ENCODE assay signal across 30 cellular contexts in the genomic region with DNA sequence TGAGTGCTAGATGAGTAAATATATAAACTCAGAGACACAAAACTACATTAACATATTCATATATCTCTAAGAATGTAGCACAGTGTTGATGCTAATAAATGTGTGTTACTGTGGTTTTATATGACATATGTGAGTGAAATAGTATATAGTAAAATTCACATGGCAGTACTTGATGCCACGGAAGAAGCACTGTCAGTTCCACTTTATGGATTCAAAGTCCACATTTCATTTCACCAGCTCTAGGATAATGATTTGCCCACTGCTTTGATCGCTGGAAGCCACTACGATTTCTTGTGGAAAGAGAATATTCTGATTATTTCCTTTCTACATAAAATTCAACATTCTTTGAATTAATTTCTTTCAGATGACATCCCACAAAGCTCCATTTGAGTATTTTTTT.
"Had no signal": no experiment of that assay in that cellular context is flagged by ENCODE, and none has a peak within 500 bp of the region (broad histone marks: within the 10 kb centered on the region; RNA-seq: fewer than 3 reads in every experiment).

No MANE protein-coding gene starts in this region.

- H3K4me3 ChIP-seq: adrenal gland, body of pancreas, colonic mucosa, esophagus squamous epithelium, gastroesophageal sphincter had no signal

- H3K4me1 ChIP-seq: adrenal gland, body of pancreas, colonic mucosa, esophagus squamous epithelium, gastroesophageal sphincter had no signal

- FAIRE-seq: endometrium, endothelial cell of umbilical vein had no signal

- ATAC-seq: activated CD4-positive, CD25-positive, alpha-beta regulatory T cell treated with anti-CD3 and anti-CD28 coated beads, Interleukin-2, amount 50 U/mL, for 24 hours; activated CD8-positive, alpha-beta T cell treated with anti-CD3 and anti-CD28 coated beads for 36 hours; activated naive CD8-positive, alpha-beta T cell treated with anti-CD3 and anti-CD28 coated beads, Interleukin-2, amount 50 U/mL, for 24 hours; activated T-cell treated with anti-CD3 and anti-CD28 coated beads, Interleukin-2, amount 50 U/mL, for 4 hours; activated T-helper 17 cell treated with anti-CD3 and anti-CD28 coated beads, Interleukin-2, amount 50 U/mL, for 72 hours; body of pancreas; gastroesophageal sphincter; T-helper 17 cell had no signal

- H3K36me3 ChIP-seq: adrenal gland, colonic mucosa, esophagus squamous epithelium, gastroesophageal sphincter, WERI-Rb-1 had no signal

- H3K9me3 ChIP-seq: adrenal gland, body of pancreas, colonic mucosa, esophagus squamous epithelium had no signal

- H3K27me3 ChIP-seq: adrenal gland, body of pancreas, colonic mucosa, esophagus squamous epithelium, gastroesophageal sphincter had no signal

- H3K27ac ChIP-seq: adrenal gland, body of pancreas, colonic mucosa, epithelial cell of prostate, esophagus squamous epithelium, gastroesophageal sphincter, WERI-Rb-1 had no signal

- DNase-seq: activated B cell treated with CpG ODN at 0.5 μM for 24 hours; activated CD4-positive, alpha-beta T cell treated with anti-CD3 and anti-CD28 coated beads for 48 hours; activated CD4-positive, alpha-beta T cell treated with anti-CD3 and anti-CD28 coated beads, Interleukin-2, amount 50 U/mL, for 1 hour; activated CD4-positive, alpha-beta T cell treated with anti-CD3 and anti-CD28 coated beads, Interleukin-2, amount 50 U/mL, for 48 hours; activated CD8-positive, alpha-beta memory T cell treated with anti-CD3 and anti-CD28 coated beads for 24 hours; activated CD8-positive, alpha-beta T cell treated with anti-CD3 and anti-CD28 coated beads for 36 hours; activated effector memory CD4-positive, alpha-beta T cell treated with Interleukin-2 at 50 U/mL for 16 hours; activated naive CD4-positive, alpha-beta T cell treated with anti-CD3 and anti-CD28 coated beads for 36 hours; activated naive CD8-positive, alpha-beta T cell treated with anti-CD3 and anti-CD28 coated beads for 36 hours; activated naive CD8-positive, alpha-beta T cell treated with anti-CD3 and anti-CD28 coated beads, Interleukin-2, amount 50 U/mL, for 24 hours; activated T-cell treated with anti-CD3 and anti-CD28 coated beads, Interleukin-2, amount 50 U/mL, for 4 hours; adrenal gland; amygdala; aorta; body of pancreas; caudate nucleus; effector CD8-positive, alpha-beta T cell; esophagus squamous epithelium; foreskin melanocyte; T-helper 1 cell; T-helper 17 cell; T1000; WERI-Rb-1 had no signal
